Comparison of ENCODE assay signal across 8 cellular contexts in genomic region chr17:80455328-80455710, GRCh38. TPM values are rescaled to one million over a fixed set of nuclear protein-coding genes. Genes with fewer than 3 reads are reported as not detected.
DNase-seq lines count a peak whose midpoint lies in the region; ATAC-seq and TF ChIP-seq lines count a peak whose summit lies in the region.

No MANE protein-coding gene starts in this region.

- H3K27me3 ChIP-seq in CD4-positive, alpha-beta memory T cell (ENCODE audit: insufficient read depth, low read length): no peaks in the 10 kb centered on the region
- peaks cover 80% of the 10 kb centered on the region for H3K27me3 ChIP-seq in MM.1S (replicated peaks; ENCODE audit: insufficient read depth, low read length)
- H3K27me3 ChIP-seq in right atrium auricular region: no peaks in the 10 kb centered on the region

- H3K4me3 ChIP-seq in CD4-positive, alpha-beta memory T cell (ENCODE audit: low read length in 2 of 2): peak overlapping the region; percentile 42 to 66
- H3K4me3 ChIP-seq in MM.1S (ENCODE audit: low read length) (peak overlapping the region; percentile 94), right atrium auricular region (peak overlapping the region; percentile 76 to 92), retinal pigment epithelial cell (ENCODE audit: low read length) (peak overlapping the region; percentile 68)

- peak in 1 of 5 donors; percentile 60 for DNase-seq in CD4-positive, alpha-beta memory T cell
- DNase-seq in MM.1S (peak; percentile 15), right atrium auricular region (ENCODE audit: low spot score) (peak; percentile 61), retinal pigment epithelial cell (ENCODE audit: low read depth) (no peak), glomerular visceral epithelial cell (ENCODE audit: extremely low spot score) (no peak), OCI-M2 (lab: John Stamatoyannopoulos, UW; ENCODE audit: unreplicated experiment) (no peak)
- peak; percentile 64 for DNase-seq in activated naive CD8-positive, alpha-beta T cell treated with anti-CD3 and anti-CD28 coated beads, Interleukin-2, amount 50 U/mL, for 24 hours

- H3K9ac ChIP-seq in MM.1S (ENCODE audit: low read length): peak overlapping the region; percentile 90

- intact Hi-C loops in CD4-positive, alpha-beta memory T cell (cut with micrococcal nuclease): no loop called here

- peaks cover 9 to 25% (median 12%) of the 10 kb centered on the region in 4 donors for H3K4me1 Mint-ChIP-seq in CD4-positive, alpha-beta memory T cell
- H3K4me1 Mint-ChIP-seq in activated naive CD8-positive, alpha-beta T cell treated with anti-CD3 and anti-CD28 coated beads, Interleukin-2, amount 50 U/mL, for 24 hours: peaks cover 30% of the 10 kb centered on the region

- H3K9me2 ChIP-seq in MM.1S (replicated peaks; ENCODE audit: insufficient read depth, low read length): no peaks in the 10 kb centered on the region

- peaks cover 0 to 3% of the 10 kb centered on the region in 2 donors for H3K36me3 Mint-ChIP-seq in CD4-positive, alpha-beta memory T cell
- H3K36me3 Mint-ChIP-seq in activated naive CD8-positive, alpha-beta T cell treated with anti-CD3 and anti-CD28 coated beads, Interleukin-2, amount 50 U/mL, for 24 hours (ENCODE audit: low read depth): no peaks in the 10 kb centered on the region

- CTCF ChIA-PET in CD4-positive, alpha-beta memory T cell (lab: Charles Lee; ENCODE audit: partially characterized antibody): interaction anchor here (0.7 to 1.5 kb wide), 3 partner anchors 28 to 454 kb away, joined by 3 to 6 read pairs (median 3); no protein-coding TSS in a partner anchor

- POLR2A ChIA-PET in CD4-positive, alpha-beta memory T cell (lab: Charles Lee; ENCODE audit: partially characterized antibody): interaction anchor here (0.6 to 2.7 kb wide), 35 partner anchors 9 to 1228 kb away, joined by 3 to 22 read pairs (median 5); partner anchors contain the start of genes ARL16, CHMP6, ENDOV and FAAP100

- peak overlapping the region; percentile 89 to 93 (median 92) for H3K4me3 Mint-ChIP-seq in CD4-positive, alpha-beta memory T cell
- peak overlapping the region; percentile 97 for H3K4me3 Mint-ChIP-seq in activated naive CD8-positive, alpha-beta T cell treated with anti-CD3 and anti-CD28 coated beads, Interleukin-2, amount 50 U/mL, for 24 hours

- H3K27me3 Mint-ChIP-seq in CD4-positive, alpha-beta memory T cell: peaks cover 15 to 17% of the 10 kb centered on the region in 2 donors
- peaks cover 12% of the 10 kb centered on the region for H3K27me3 Mint-ChIP-seq in activated naive CD8-positive, alpha-beta T cell treated with anti-CD3 and anti-CD28 coated beads, Interleukin-2, amount 50 U/mL, for 24 hours

- H3K9me3 Mint-ChIP-seq in CD4-positive, alpha-beta memory T cell: peaks cover 0 to 4% (median 0%) of the 10 kb centered on the region in 8 donors
- no peaks in the 10 kb centered on the region for H3K9me3 Mint-ChIP-seq in activated naive CD8-positive, alpha-beta T cell treated with anti-CD3 and anti-CD28 coated beads, Interleukin-2, amount 50 U/mL, for 24 hours

- no peak for TF ChIP-seq CTCF in MM.1S (IDR thresholded peaks at IDR 0.05; ENCODE audit: low read length)
- no peak for TF ChIP-seq CTCF in right atrium auricular region (IDR thresholded peaks at IDR 0.05)
- no peak for TF ChIP-seq CTCF in retinal pigment epithelial cell (conservative IDR thresholded peaks at IDR 0.05; ENCODE audit: low read depth, low read length)

- H3K36me3 ChIP-seq in CD4-positive, alpha-beta memory T cell (ENCODE audit: insufficient read depth, low read length): no peaks in the 10 kb centered on the region
- no peaks in the 10 kb centered on the region for H3K36me3 ChIP-seq in MM.1S (replicated peaks; ENCODE audit: insufficient read depth, low read length)
- H3K36me3 ChIP-seq in right atrium auricular region: no peaks in the 10 kb centered on the region

- H3F3A ChIP-seq in MM.1S (ENCODE audit: insufficient read depth, low read length): peaks cover 9% of the 10 kb centered on the region; the same call in 1 of the 2 replicates

- no peaks in the 10 kb centered on the region for H3K79me2 ChIP-seq in MM.1S (ENCODE audit: low read length)

- peak overlapping the region; percentile 93 for H3K27ac ChIP-seq in CD4-positive, alpha-beta memory T cell (ENCODE audit: low read depth, low read length)
- H3K27ac ChIP-seq in MM.1S (ENCODE audit: low read length) (peak overlapping the region; percentile 64; the same call in 1 of the 2 replicates), right atrium auricular region (peak overlapping the region; percentile 96 to 100)

- ATAC-seq in GM19455 (IDR thresholded peaks at IDR 0.05; ENCODE audit: unreplicated experiment): peak; percentile 37
- ATAC-seq in activated naive CD8-positive, alpha-beta T cell treated with anti-CD3 and anti-CD28 coated beads, Interleukin-2, amount 50 U/mL, for 24 hours: peak; percentile 30

- no peaks in the 10 kb centered on the region for H4K20me1 ChIP-seq in MM.1S (ENCODE audit: insufficient read depth, low read length)

- no peaks in the 10 kb centered on the region for H3K9me3 ChIP-seq in CD4-positive, alpha-beta memory T cell (ENCODE audit: control insufficient read depth in 1 of 2, low read length in 2 of 2)
- H3K9me3 ChIP-seq in MM.1S (replicated peaks; ENCODE audit: insufficient read depth, low read length) (no peaks in the 10 kb centered on the region), right atrium auricular region (no peaks in the 10 kb centered on the region)

- peak overlapping the region; percentile 99 for H3K4me2 ChIP-seq in MM.1S (ENCODE audit: low read depth, low read length)

- H2AFZ ChIP-seq in MM.1S (ENCODE audit: low read length): peak overlapping the region; percentile 96

- H3K27ac Mint-ChIP-seq in CD4-positive, alpha-beta memory T cell: peak overlapping the region; percentile 92 to 98 (median 96)
- H3K27ac Mint-ChIP-seq in activated naive CD8-positive, alpha-beta T cell treated with anti-CD3 and anti-CD28 coated beads, Interleukin-2, amount 50 U/mL, for 24 hours: peak overlapping the region; percentile 93

- H3K4me1 ChIP-seq in CD4-positive, alpha-beta memory T cell (ENCODE audit: insufficient read depth, low read length): peaks cover 18% of the 10 kb centered on the region
- H3K4me1 ChIP-seq in MM.1S (ENCODE audit: low read length) (peaks cover 16% of the 10 kb centered on the region), right atrium auricular region (peaks cover 0 to 34% of the 10 kb centered on the region in 2 donors)

RNA-seq across cellular contexts. Expression of gene NPTX1, which starts 21.1 kb away (rescaled TPM):
- not detected for total RNA-seq in CD4-positive, alpha-beta memory T cell
- under 1 TPM in 1 of 2 donors, not detected in 1; 0.38 TPM for polyA plus RNA-seq in CD4-positive, alpha-beta memory T cell
- not detected for total RNA-seq in right atrium auricular region

RNA-seq across cellular contexts. Expression of gene ENDOV, which starts 40.4 kb away (rescaled TPM):
- 10 to 100 TPM; 20.1 to 25.5 TPM for total RNA-seq in CD4-positive, alpha-beta memory T cell
- 10 to 100 TPM; 10.1 to 15.5 TPM for polyA plus RNA-seq in CD4-positive, alpha-beta memory T cell
- total RNA-seq in right atrium auricular region: 1 to 10 TPM; 3.8 to 4.9 TPM

Comparison
In these comparisons a context has a peak if more than half of its experiments do, and no peak if none do; other contexts are left out.
1. DNase-seq: peak in MM.1S (single experiment), activated naive CD8-positive, alpha-beta T cell treated with anti-CD3 and anti-CD28 coated beads, Interleukin-2, amount 50 U/mL, for 24 hours (single experiment) and right atrium auricular region (single experiment); none in retinal pigment epithelial cell (single experiment), glomerular visceral epithelial cell (single experiment) and OCI-M2 (single experiment).
2. Peak in every context shown above with its lines, with median percentiles within 50 percentile points of each other: H3K27ac ChIP-seq and H3K4me3 ChIP-seq.